9 cellular contexts compared by ENCODE assay signal in genomic region chr1:156487862-156488261, GRCh38. TPM values are rescaled to one million over a fixed set of nuclear protein-coding genes. Genes with fewer than 3 reads are reported as not detected.
DNase-seq lines count a peak whose midpoint lies in the region; ATAC-seq and TF ChIP-seq lines count a peak whose summit lies in the region.
"Had no signal": no experiment of that assay in that cellular context is flagged by ENCODE, and none has a peak within 500 bp of the region (broad histone marks: within the 10 kb centered on the region; RNA-seq: fewer than 3 reads in every experiment).

No MANE protein-coding gene starts in this region.

- TF ChIP-seq RAD21 in HCT116 (IDR thresholded peaks at IDR 0.05; ENCODE audit: low read depth) = no peak

- peak overlapping the region; percentile 15; the same call in 1 of the 2 replicates for H3K4me2 ChIP-seq in HCT116 (ENCODE audit: low read length)

- DNase-seq in GM10248 (ENCODE audit: extremely low spot score) = peak; percentile 75
- DNase-seq in HCT116 (ENCODE audit: low read depth, low spot score) = no peak
- DNase-seq in activated T-cell treated with anti-CD3 and anti-CD28 coated beads, Interleukin-2, amount 50 U/mL, for 72 hours = peak; percentile 77 to 78
- DNase-seq in natural killer cell = no peak
- DNase-seq in NCI-H1417 (lab: John Stamatoyannopoulos, UW) = no peak
- DNase-seq in NCI-H526 (lab: John Stamatoyannopoulos, UW) = no peak
- DNase-seq in activated CD8-positive, alpha-beta memory T cell treated with anti-CD3 and anti-CD28 coated beads for 24 hours = no peak
- no peak for DNase-seq in SK-N-DZ (ENCODE audit: low spot score)
- DNase-seq: ovary had no signal

- peaks cover 92% of the 10 kb centered on the region for H3K79me2 ChIP-seq in HCT116 (ENCODE audit: insufficient read depth, low read length)

- H3K4me1 Mint-ChIP-seq in activated T-cell treated with anti-CD3 and anti-CD28 coated beads, Interleukin-2, amount 50 U/mL, for 72 hours (ENCODE audit: low read depth) = peaks cover 93% of the 10 kb centered on the region
- H3K4me1 Mint-ChIP-seq in natural killer cell = peaks cover 81 to 98% of the 10 kb centered on the region in 2 donors

- no peak for TF ChIP-seq POLR2A in HCT116 (IDR thresholded peaks at IDR 0.05; ENCODE audit: borderline replicate concordance, extremely low read depth, insufficient read depth, insufficient read length)

- no peaks in the 10 kb centered on the region for H3K27me3 ChIP-seq in HCT116 (ENCODE audit: insufficient read depth, low read length)
- H3K27me3 ChIP-seq: ovary had no signal

- BruUV-seq in HCT116 (replicated peaks; lab: Mats Ljungman, UMichigan) = no TSS peak

- no peak overlapping the region for H3K27ac ChIP-seq in HCT116 (ENCODE audit: low read depth, low read length)

- H3K36me3 ChIP-seq in HCT116 (ENCODE audit: control insufficient read depth in 1 of 2, insufficient read depth in 2 of 2, low read length in 2 of 2) = peaks cover 0 to under 1% of the 10 kb centered on the region in 2 experiments; a peak in 1 of 4 replicates
- H3K36me3 ChIP-seq: ovary had no signal

- peaks cover 40 to 52% of the 10 kb centered on the region in 2 experiments for H3K4me1 ChIP-seq in HCT116 (ENCODE audit: control insufficient read depth in 1 of 2, insufficient read depth in 2 of 2, low read length in 2 of 2)

- no peak overlapping the region for H3K4me3 ChIP-seq in HCT116 (replicated peaks in 1 of 2; ENCODE audit: low read depth in 1 of 2, low read length in 2 of 2)
- H3K4me3 ChIP-seq: ovary had no signal

- intact Hi-C loops in HCT116 (cut with micrococcal nuclease) = no loop called here
- intact Hi-C loops in natural killer cell (cut with micrococcal nuclease) = loop anchor here (2.0 kb wide), 1 partner anchor 17 kb away; no protein-coding TSS in a partner anchor

- no peaks in the 10 kb centered on the region for H3K27me3 Mint-ChIP-seq in activated T-cell treated with anti-CD3 and anti-CD28 coated beads, Interleukin-2, amount 50 U/mL, for 72 hours (ENCODE audit: low read depth)
- no peaks in the 10 kb centered on the region for H3K27me3 Mint-ChIP-seq in natural killer cell (ENCODE audit: low read depth in 2 of 2)

- H3K9me2 ChIP-seq in HCT116 (ENCODE audit: insufficient read depth) = no peaks in the 10 kb centered on the region

- no peaks in the 10 kb centered on the region for H3K9me3 ChIP-seq in HCT116 (ENCODE audit: control insufficient read depth in 1 of 2, insufficient read depth in 1 of 2, low read depth in 1 of 2, low read length in 2 of 2)
- H3K9me3 ChIP-seq: ovary had no signal

- peak overlapping the region; percentile 81 to 85 for H3K4me3 Mint-ChIP-seq in activated T-cell treated with anti-CD3 and anti-CD28 coated beads, Interleukin-2, amount 50 U/mL, for 72 hours
- peak overlapping the region; percentile 87 for H3K4me3 Mint-ChIP-seq in natural killer cell

- RAD21 ChIA-PET in HCT116 (lab: Charles Lee; ENCODE audit: low non-redundant PET in 1 of 2, low total read pairs in 2 of 2, uncharacterized antibody in 2 of 2, unreplicated experiment in 2 of 2) = no interaction called here

- peaks cover 0 to 2% of the 10 kb centered on the region in 2 donors for H3K9me3 Mint-ChIP-seq in activated T-cell treated with anti-CD3 and anti-CD28 coated beads, Interleukin-2, amount 50 U/mL, for 72 hours
- no peaks in the 10 kb centered on the region for H3K9me3 Mint-ChIP-seq in natural killer cell

- TF ChIP-seq CTCF in GM10248 (IDR thresholded peaks at IDR 0.05; ENCODE audit: control extremely low read depth, extremely low read depth, low read depth, missing control alignments) (no peak), HCT116 (IDR thresholded peaks at IDR 0.05 in 2 of 3, conservative IDR thresholded peaks at IDR 0.05 in 1 of 3; ENCODE audit: borderline replicate concordance in 1 of 3, insufficient read depth in 1 of 3, low read depth in 2 of 3, low read length in 2 of 3) (no peak), natural killer cell (IDR thresholded peaks at IDR 0.05) (no peak)

- no peak for ATAC-seq in HCT116
- peak; percentile 82 to 85 for ATAC-seq in activated T-cell treated with anti-CD3 and anti-CD28 coated beads, Interleukin-2, amount 50 U/mL, for 72 hours (replicated peaks in 1 of 2)
- peak; percentile 42 to 54 (median 48) for ATAC-seq in natural killer cell

- H3K27ac Mint-ChIP-seq in activated T-cell treated with anti-CD3 and anti-CD28 coated beads, Interleukin-2, amount 50 U/mL, for 72 hours = peak overlapping the region; percentile 89
- peak overlapping the region; percentile 89 to 97 for H3K27ac Mint-ChIP-seq in natural killer cell

- POLR2A ChIA-PET in GM10248 (lab: Yijun Ruan, JAX) (interaction anchor here (4.5 to 5.6 kb wide), 2 partner anchors 12 to 31 kb away, joined by 15 to 59 read pairs; partner anchors contain the start of gene MEF2D), HCT116 (lab: Charles Lee) (no interaction called here)

- H2AFZ ChIP-seq in HCT116 (ENCODE audit: low read depth, low read length, poor library complexity, severe bottlenecking) = no peak overlapping the region

- peaks cover 2 to 6% of the 10 kb centered on the region in 2 donors for H3K36me3 Mint-ChIP-seq in activated T-cell treated with anti-CD3 and anti-CD28 coated beads, Interleukin-2, amount 50 U/mL, for 72 hours (ENCODE audit: insufficient read depth in 2 of 2)
- no peaks in the 10 kb centered on the region for H3K36me3 Mint-ChIP-seq in natural killer cell

- CTCF ChIA-PET in GM10248 (lab: Yijun Ruan, JAX) = interaction anchor here (1.1 to 15.5 kb wide), 3 partner anchors 9 to 102 kb away, joined by 4 to 373 read pairs (median 4); partner anchors contain the start of gene MEF2D
- CTCF ChIA-PET in HCT116 (lab: Charles Lee) = no interaction called here

- H4K20me1 ChIP-seq in HCT116 (ENCODE audit: insufficient read depth) = no peaks in the 10 kb centered on the region; the same call in 1 of the 2 replicates

- no peak overlapping the region for H3K9ac ChIP-seq in HCT116 (ENCODE audit: low read length)

TF ChIP-seq in HCT116, 20 proteins besides CTCF, POLR2A, EP300 and RAD21:
- no peak for TF ChIP-seq ATF3 (IDR thresholded peaks at IDR 0.05)

RNA-seq across cellular contexts. Expression of gene MEF2D, which starts 12.7 kb away (rescaled TPM):
- total RNA-seq in HCT116 (2021; ENCODE audit: unreplicated experiment) (44.2 TPM), natural killer cell (100 to 1,000 TPM; 232 to 298 (median 284) TPM)
- polyA plus RNA-seq in HCT116 (2012) = 39.9 and 55.3 TPM in 2 replicates
- 10 to 100 TPM; 73.3 to 86.8 TPM for total RNA-seq in activated T-cell treated with anti-CD3 and anti-CD28 coated beads, Interleukin-2, amount 50 U/mL, for 72 hours
- polyA plus RNA-seq in SK-N-DZ (2014; cell fraction: cytosol; rRNA removed) = 5.8 and 6.3 TPM in 2 replicates
- polyA plus RNA-seq in SK-N-DZ (2014; cell fraction: nucleus; rRNA removed) = 11.9 and 15.0 TPM in 2 replicates

Comparison
In these comparisons a context has a peak if more than half of its experiments do, and no peak if none do; other contexts are left out.
1. DNase-seq: peak in GM10248 (single experiment) and activated T-cell treated with anti-CD3 and anti-CD28 coated beads, Interleukin-2, amount 50 U/mL, for 72 hours (2 of 2); none in HCT116 (single experiment), natural killer cell (single experiment), NCI-H1417 (0 of 3), NCI-H526 (0 of 2), activated CD8-positive, alpha-beta memory T cell treated with anti-CD3 and anti-CD28 coated beads for 24 hours (single experiment) and SK-N-DZ (single experiment).